4 cellular contexts compared by ENCODE assay signal in genomic region chr3:167867981-167868380, GRCh38.
"Had no signal": no experiment of that assay in that cellular context is flagged by ENCODE, and none has a peak within 500 bp of the region (broad histone marks: within the 10 kb centered on the region; RNA-seq: fewer than 3 reads in every experiment).

No MANE protein-coding gene starts in this region.

- DNase-seq: H9, HCEC 1CT, IMR-90 had no signal

- ATAC-seq: GM23338 had no signal

- H3K4me3 ChIP-seq: GM23338 had no signal
